ENCODE assay signal across 8 cellular contexts in the genomic region with DNA sequence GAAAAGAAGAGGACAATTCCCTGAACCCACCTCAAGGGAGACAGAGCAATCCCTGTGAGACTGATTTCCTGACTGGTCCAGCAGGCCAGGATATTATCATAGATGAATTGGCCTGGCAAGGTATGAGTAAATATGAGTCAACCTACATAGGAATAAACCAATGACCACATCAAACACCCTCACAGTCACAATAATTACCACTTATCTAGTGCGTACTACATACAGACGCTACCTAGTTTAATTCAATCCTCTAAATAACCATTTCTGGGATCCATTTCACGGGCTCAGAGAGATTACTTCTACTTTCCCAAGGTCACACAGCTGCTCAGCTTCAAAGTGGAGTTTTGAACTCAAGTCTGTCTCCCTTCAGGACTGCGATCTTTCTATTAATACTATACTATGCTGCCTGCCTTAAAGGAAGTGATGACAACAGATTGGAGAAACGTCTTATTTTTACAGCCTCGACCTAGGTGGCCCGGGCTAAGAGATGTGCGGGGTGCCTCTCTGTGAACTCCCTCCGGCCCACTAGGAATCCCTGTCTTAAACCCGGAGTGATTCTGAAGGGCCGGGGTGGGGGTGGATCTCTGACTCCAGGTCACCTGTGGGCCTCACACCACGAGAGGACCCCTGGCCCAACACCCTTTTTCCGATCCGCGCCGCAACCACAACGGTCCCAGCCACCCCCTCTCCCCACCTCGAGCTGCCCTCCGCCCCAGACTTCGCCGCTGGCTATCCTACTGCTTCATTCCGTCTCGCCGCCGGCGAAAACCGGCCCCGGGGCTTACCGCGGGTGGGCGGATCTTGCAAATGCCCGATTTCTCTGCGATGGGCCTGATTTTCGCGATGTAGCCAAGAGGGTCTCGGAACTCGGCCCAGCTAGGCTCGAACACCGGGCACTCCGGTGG. TPM values are rescaled to one million over a fixed set of nuclear protein-coding genes. Genes with fewer than 3 reads are reported as not detected.
DNase-seq lines count a peak whose midpoint lies in the region; ATAC-seq and TF ChIP-seq lines count a peak whose summit lies in the region.

No MANE protein-coding gene starts in this region.

- ATAC-seq in T-cell (replicated peaks in 1 of 4): peak in 3 of 4 experiments; percentile 8 to 22 (median 18)
- no peak for ATAC-seq in lung (ENCODE audit: insufficient read depth, low FRiP score)
- ATAC-seq in GM19328 (IDR thresholded peaks at IDR 0.05; ENCODE audit: unreplicated experiment): no peak

- H3K27me3 ChIP-seq in lung (ENCODE audit: control insufficient read depth, insufficient read depth): no peaks in the 10 kb centered on the region
- H3K27me3 ChIP-seq in thymus (ENCODE audit: control insufficient read depth, insufficient read depth): no peaks in the 10 kb centered on the region

- peaks cover 43 to 62% (median 52%) of the 10 kb centered on the region in 3 donors for H3K4me1 Mint-ChIP-seq in T-cell
- peaks cover 23% of the 10 kb centered on the region for H3K4me1 Mint-ChIP-seq in dendritic cell treated with granulocyte-macrophage colony-stimulating factor and Interleukin-4, amounts not matched to agents 40 ng/mL and 50 ng/mL, for 4 days (ENCODE audit: low read depth)

- no peak for TF ChIP-seq CTCF in lung (IDR thresholded peaks at IDR 0.05; ENCODE audit: control extremely low read depth, extremely low read depth)

- peaks cover 4 to 15% of the 10 kb centered on the region in 2 donors for H3K36me3 ChIP-seq in lung (ENCODE audit: control insufficient read depth in 2 of 2, insufficient read depth in 2 of 2, low read length in 2 of 2)
- H3K36me3 ChIP-seq in thymus (ENCODE audit: control insufficient read depth, insufficient read depth): peaks cover 22% of the 10 kb centered on the region

- no peaks in the 10 kb centered on the region for H3K9me3 Mint-ChIP-seq in T-cell
- no peaks in the 10 kb centered on the region for H3K9me3 Mint-ChIP-seq in dendritic cell treated with granulocyte-macrophage colony-stimulating factor and Interleukin-4, amounts not matched to agents 40 ng/mL and 50 ng/mL, for 4 days

- H3K4me3 ChIP-seq in lung: peak overlapping the region; percentile 99
- H3K4me3 ChIP-seq in thymus (ENCODE audit: low read length): peak overlapping the region; percentile 82

- H3K27ac ChIP-seq in lung (ENCODE audit: low read depth in 1 of 2, low read length in 1 of 2) (peak overlapping the region; percentile 97), thymus (ENCODE audit: low read depth) (peak overlapping the region; percentile 83)

- DNase-seq in CD1c-positive myeloid dendritic cell (ENCODE audit: extremely low spot score) (peak; percentile 1), HCEC 1CT (peak; percentile 63), T-cell (peak in 10 of 34 experiments; percentile 1 to 24 (median 8)), lung (ENCODE audit: low spot score) (no peak), cerebellum (ENCODE audit: low spot score) (no peak)

- no peaks in the 10 kb centered on the region for H3K27me3 Mint-ChIP-seq in T-cell
- no peaks in the 10 kb centered on the region for H3K27me3 Mint-ChIP-seq in dendritic cell treated with granulocyte-macrophage colony-stimulating factor and Interleukin-4, amounts not matched to agents 40 ng/mL and 50 ng/mL, for 4 days

- POLR2A ChIA-PET in T-cell (lab: Charles Lee): no interaction called here

- peak overlapping the region; percentile 96 to 100 for H3K27ac Mint-ChIP-seq in T-cell
- peak overlapping the region; percentile 96 for H3K27ac Mint-ChIP-seq in dendritic cell treated with granulocyte-macrophage colony-stimulating factor and Interleukin-4, amounts not matched to agents 40 ng/mL and 50 ng/mL, for 4 days

- CTCF ChIA-PET in T-cell (lab: Charles Lee): no interaction called here

- H3K4me1 ChIP-seq in lung (ENCODE audit: control insufficient read depth in 2 of 2, insufficient read depth in 2 of 2, low read length in 2 of 2): peaks cover 3 to 22% of the 10 kb centered on the region in 2 donors
- peaks cover 5% of the 10 kb centered on the region for H3K4me1 ChIP-seq in thymus (ENCODE audit: control insufficient read depth, insufficient read depth, low read length)

- WGBS in lung, 2 donors: 1 to 2% methylated on average over 27 to 40 of the region's 40 CpGs
- WGBS in thymus: under 1% methylated on average over 40 of the region's 40 CpGs

- no peaks in the 10 kb centered on the region for H3K9me3 ChIP-seq in lung (ENCODE audit: control insufficient read depth in 2 of 2, insufficient read depth in 1 of 2, low read length in 1 of 2)
- H3K9me3 ChIP-seq in thymus (ENCODE audit: control insufficient read depth): no peaks in the 10 kb centered on the region

- intact Hi-C loops in dendritic cell treated with granulocyte-macrophage colony-stimulating factor and Interleukin-4, amounts not matched to agents 40 ng/mL and 50 ng/mL, for 4 days (cut with micrococcal nuclease): no loop called here

- H3K4me3 Mint-ChIP-seq in T-cell: peak overlapping the region; percentile 95 to 99 (median 97)
- peak overlapping the region; percentile 87 for H3K4me3 Mint-ChIP-seq in dendritic cell treated with granulocyte-macrophage colony-stimulating factor and Interleukin-4, amounts not matched to agents 40 ng/mL and 50 ng/mL, for 4 days

- peaks cover 4% of the 10 kb centered on the region for H3K36me3 Mint-ChIP-seq in T-cell
- H3K36me3 Mint-ChIP-seq in dendritic cell treated with granulocyte-macrophage colony-stimulating factor and Interleukin-4, amounts not matched to agents 40 ng/mL and 50 ng/mL, for 4 days (ENCODE audit: low read depth): peaks cover 41% of the 10 kb centered on the region

RNA-seq across cellular contexts. Expression of a gene that starts 0.8 kb away (rescaled TPM):
- total RNA-seq in T-cell: 100 to 1,000 TPM; 130 to 329 (median 197) TPM
- total RNA-seq in lung: 100 to 1,000 TPM; 112 TPM
- 10 to 100 TPM; 36.1 to 44.9 TPM for polyA plus RNA-seq in lung
- polyA plus RNA-seq in thymus: 29.0 TPM
- 105 TPM for total RNA-seq in cerebellum

RNA-seq across cellular contexts. Expression of a gene that starts 57.2 kb away (rescaled TPM):
- total RNA-seq in T-cell: 1 to 10 TPM; 1.2 to 2.0 (median 1.4) TPM
- total RNA-seq in lung: 10 to 100 TPM; 10.3 to 24.5 TPM
- 10 to 100 TPM in 1 of 2 donors, 1 to 10 TPM in 1; 9.0 to 24.6 TPM for polyA plus RNA-seq in lung
- polyA plus RNA-seq in thymus: 10.2 TPM
- 10.9 TPM for total RNA-seq in cerebellum

Comparison
In these comparisons a context has a peak if more than half of its experiments do, and no peak if none do; other contexts are left out.
1. DNase-seq: peak in CD1c-positive myeloid dendritic cell (single experiment) and HCEC 1CT (single experiment); none in lung (single experiment) and cerebellum (single experiment).
2. ATAC-seq: peak in T-cell (3 of 4); none in lung (single experiment) and GM19328 (single experiment).